ENCODE assay signal across 8 cellular contexts in genomic region chrX:49191033-49191871, GRCh38.
DNase-seq lines count a peak whose midpoint lies in the region; ATAC-seq and TF ChIP-seq lines count a peak whose summit lies in the region.

No MANE protein-coding gene starts in this region.

- DNase-seq in NCI-H1694 treated with DMSO at 0.1 percent for 48 hours (lab: John Stamatoyannopoulos, UW) (peak; percentile 100), T-helper 9 cell (peak; percentile 63), astrocyte of the hippocampus (ENCODE audit: low read depth, low spot score) (peak; percentile 97), hippocampal formation (lab: John Stamatoyannopoulos, UW) (peak; percentile 93 to 100), retinal pigment epithelial cell (ENCODE audit: low read depth) (peak; percentile 98), cortex of kidney (lab: John Stamatoyannopoulos, UW) (no peak)

- peak overlapping the region; percentile 69 for H3K4me3 ChIP-seq in retinal pigment epithelial cell (ENCODE audit: low read length)

- no peak for TF ChIP-seq CTCF in retinal pigment epithelial cell (conservative IDR thresholded peaks at IDR 0.05; ENCODE audit: low read depth, low read length)

- peak; percentile 90 for ATAC-seq in GM18502 (IDR thresholded peaks at IDR 0.05; ENCODE audit: poor library complexity, unreplicated experiment)
- ATAC-seq in HG02938 (IDR thresholded peaks at IDR 0.05; ENCODE audit: unreplicated experiment), result peak; percentile 95
